ENCODE assay signal across 18 cellular contexts in the genomic region with DNA sequence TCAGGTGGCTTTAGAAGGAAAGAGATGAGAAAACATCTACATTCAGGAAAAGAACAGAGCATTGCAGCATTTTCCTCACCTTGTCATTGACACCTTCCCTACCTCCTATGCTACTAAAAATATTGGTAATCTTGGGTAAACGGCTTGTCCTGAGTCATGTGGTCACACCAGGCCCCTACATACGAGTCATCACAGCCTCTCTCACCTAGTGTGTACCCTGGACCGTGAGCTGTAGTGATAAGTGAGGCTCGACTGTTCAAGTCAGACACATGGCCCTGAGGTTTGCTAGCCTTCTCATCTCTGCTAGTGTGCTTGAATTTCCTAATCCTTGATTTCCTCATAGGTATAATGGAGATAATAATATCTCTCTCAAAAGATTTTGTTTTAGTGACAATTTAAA. TPM values are rescaled to one million over a fixed set of nuclear protein-coding genes. Genes with fewer than 3 reads are reported as not detected.
DNase-seq lines count a peak whose midpoint lies in the region; ATAC-seq, FAIRE-seq and TF ChIP-seq lines count a peak whose summit lies in the region.
"Had no signal": no experiment of that assay in that cellular context is flagged by ENCODE, and none has a peak within 500 bp of the region (broad histone marks: within the 10 kb centered on the region; RNA-seq: fewer than 3 reads in every experiment).

No MANE protein-coding gene starts in this region.

- ATAC-seq in GM21717 (IDR thresholded peaks at IDR 0.05; ENCODE audit: unreplicated experiment) (peak; percentile 16), GM12878 (peak; percentile 43), right cardiac atrium (no peak), aorta (ENCODE audit: low FRiP score) (no peak)
- ATAC-seq in activated naive CD8-positive, alpha-beta T cell treated with anti-CD3 and anti-CD28 coated beads, Interleukin-2, amount 50 U/mL, for 24 hours, result no peak

- TF ChIP-seq RAD21 in GM12878 (IDR thresholded peaks at IDR 0.05; ENCODE audit: insufficient read depth, low read depth, low read length), result no peak

- no peak overlapping the region for H3K4me2 ChIP-seq in GM12878 (ENCODE audit: control insufficient read depth, insufficient read depth)

- no peak overlapping the region for H3K9ac ChIP-seq in GM12878 (ENCODE audit: control insufficient read depth, insufficient read depth, low read length)
- H3K9ac ChIP-seq: parathyroid adenoma had no signal

- no peak for FAIRE-seq in GM12878 (lab: Jason Lieb, UNC)
- FAIRE-seq: islet of Langerhans had no signal

- no peaks in the 10 kb centered on the region for H3K9me3 ChIP-seq in GM12878 (replicated peaks; ENCODE audit: control insufficient read depth, insufficient read depth, low read length)
- H3K9me3 ChIP-seq in right cardiac atrium (ENCODE audit: control insufficient read depth, low read length), result no peaks in the 10 kb centered on the region
- no peaks in the 10 kb centered on the region for H3K9me3 ChIP-seq in aorta (ENCODE audit: control insufficient read depth, low read length)
- H3K9me3 ChIP-seq: testis had no signal

- H3K4me1 ChIP-seq in GM12878 (ENCODE audit: control insufficient read depth, insufficient read depth, low read length), result no peaks in the 10 kb centered on the region; the same call in none of the 2 replicates
- H3K4me1 ChIP-seq in right cardiac atrium (ENCODE audit: control insufficient read depth, insufficient read depth, low read length), result no peaks in the 10 kb centered on the region
- H3K4me1 ChIP-seq in aorta (ENCODE audit: control insufficient read depth in 1 of 2, insufficient read depth in 2 of 2, low read length in 2 of 2), result no peaks in the 10 kb centered on the region
- H3K4me1 ChIP-seq: parathyroid adenoma, testis had no signal

- H3K4me3 ChIP-seq in GM12878 (no peak overlapping the region), right cardiac atrium (ENCODE audit: low read length) (no peak overlapping the region), aorta (ENCODE audit: low read length in 2 of 2) (no peak overlapping the region)

- H4K20me1 ChIP-seq in GM12878 (ENCODE audit: control insufficient read depth, insufficient read depth), result no peaks in the 10 kb centered on the region

- DNase-seq in HK-2 (ENCODE audit: unreplicated experiment) (peak; percentile 14), GM12878 (ENCODE audit: low read depth, low spot score) (no peak), neural crest cell (ENCODE audit: low read depth, low spot score) (no peak), right cardiac atrium (no peak), aorta (no peak)
- no peak for DNase-seq in activated naive CD8-positive, alpha-beta T cell treated with anti-CD3 and anti-CD28 coated beads, Interleukin-2, amount 50 U/mL, for 24 hours
- DNase-seq: C1 segment of cervical spinal cord, cerebellar nuclear complex, DMS79, NCI-H1436, NCI-H446, T-helper 1 cell, testis had no signal

- H3K4me3 Mint-ChIP-seq in neural crest cell, result no peak overlapping the region
- no peak overlapping the region for H3K4me3 Mint-ChIP-seq in activated naive CD8-positive, alpha-beta T cell treated with anti-CD3 and anti-CD28 coated beads, Interleukin-2, amount 50 U/mL, for 24 hours

- H3K9me3 Mint-ChIP-seq in neural crest cell, result no peaks in the 10 kb centered on the region
- H3K9me3 Mint-ChIP-seq in activated naive CD8-positive, alpha-beta T cell treated with anti-CD3 and anti-CD28 coated beads, Interleukin-2, amount 50 U/mL, for 24 hours, result no peaks in the 10 kb centered on the region

- no peak for TF ChIP-seq CTCF in GM12878 (IDR thresholded peaks at IDR 0.05 in 2 of 3, conservative IDR thresholded peaks at IDR 0.05 in 1 of 3; ENCODE audit: control insufficient read depth in 2 of 3, extremely low read depth in 1 of 3, insufficient read depth in 1 of 3, low read depth in 3 of 3, low read length in 3 of 3)
- no peak for TF ChIP-seq CTCF in neural crest cell (conservative IDR thresholded peaks at IDR 0.05)

- POLR2A ChIA-PET in GM12878 (lab: Charles Lee), result interaction anchor here (1.5 kb wide), 1 partner anchor 115 kb away, joined by 3 read pairs; no protein-coding TSS in a partner anchor

- H3K27me3 Mint-ChIP-seq in neural crest cell (ENCODE audit: low read depth), result no peaks in the 10 kb centered on the region
- no peaks in the 10 kb centered on the region for H3K27me3 Mint-ChIP-seq in activated naive CD8-positive, alpha-beta T cell treated with anti-CD3 and anti-CD28 coated beads, Interleukin-2, amount 50 U/mL, for 24 hours

- H3K27ac ChIP-seq in GM12878 (ENCODE audit: control insufficient read depth, insufficient read depth) (no peak overlapping the region), right cardiac atrium (ENCODE audit: low read length) (no peak overlapping the region), aorta (ENCODE audit: low read depth in 1 of 2, low read length in 2 of 2) (no peak overlapping the region)
- H3K27ac ChIP-seq: parathyroid adenoma, testis had no signal

- 16% methylated on average over 4 of the region's 4 CpGs for WGBS in GM12878 (ENCODE audit: insufficient coverage, insufficient replicate concordance, low lambda C conversion rate, missing lambda C conversion rate)
- 53% methylated on average over 4 of the region's 4 CpGs for WGBS in right cardiac atrium
- 58 to 65% methylated on average over 4 of the region's 4 CpGs for WGBS in aorta, 2 donors

- CTCF ChIA-PET in GM12878 (lab: Yijun Ruan, JAX), result interaction anchor here (0.8 to 2.8 kb wide), 9 partner anchors 10 to 391 kb away, joined by 3 to 11 read pairs (median 5); partner anchors contain the start of gene TMEM244

- TF ChIP-seq EP300 in GM12878 (IDR thresholded peaks at IDR 0.05; ENCODE audit: borderline replicate concordance in 1 of 2, control insufficient read depth in 1 of 2, low read depth in 2 of 2, low read length in 2 of 2), result no peak

- BruUV-seq in GM12878 (replicated peaks; lab: Mats Ljungman, UMichigan), result no TSS peak

- H2AFZ ChIP-seq in GM12878 (ENCODE audit: control insufficient read depth, low read depth, low read length), result no peak overlapping the region; the same call in 1 of the 2 replicates
- H2AFZ ChIP-seq: parathyroid adenoma had no signal

- H3K4me1 Mint-ChIP-seq in neural crest cell, result no peaks in the 10 kb centered on the region
- H3K4me1 Mint-ChIP-seq in activated naive CD8-positive, alpha-beta T cell treated with anti-CD3 and anti-CD28 coated beads, Interleukin-2, amount 50 U/mL, for 24 hours, result peaks cover 8% of the 10 kb centered on the region

- RAD21 ChIA-PET in GM12878 (lab: Charles Lee; ENCODE audit: unreplicated experiment), result interaction anchor here (0.8 to 2.4 kb wide), 6 partner anchors 15 to 142 kb away, joined by 3 to 9 read pairs (median 3); no protein-coding TSS in a partner anchor

- intact Hi-C loops in GM12878 (cut with micrococcal nuclease; ENCODE audit: unreplicated experiment) (no loop called here), right cardiac atrium (cut with DNase I) (no loop called here), aorta (cut with DNase I) (loop anchor here in 1 of 2 donors (10.0 kb wide), 1 partner anchor 134 kb away; no protein-coding TSS in a partner anchor)

- no peaks in the 10 kb centered on the region for H3K79me2 ChIP-seq in GM12878 (ENCODE audit: control insufficient read depth, insufficient read depth, low read length)
- H3K79me2 ChIP-seq: parathyroid adenoma had no signal

- SMC1A ChIA-PET in GM12878 (lab: Charles Lee; ENCODE audit: uncharacterized antibody, unreplicated experiment), result interaction anchor here (0.9 to 4.6 kb wide), 8 partner anchors 17 to 391 kb away, joined by 3 to 17 read pairs (median 5); no protein-coding TSS in a partner anchor

- in situ Hi-C loops in GM12878 (cut with MboI), result no loop called here

- no peaks in the 10 kb centered on the region for H3K36me3 Mint-ChIP-seq in neural crest cell (ENCODE audit: low read depth)
- no peaks in the 10 kb centered on the region for H3K36me3 Mint-ChIP-seq in activated naive CD8-positive, alpha-beta T cell treated with anti-CD3 and anti-CD28 coated beads, Interleukin-2, amount 50 U/mL, for 24 hours (ENCODE audit: low read depth)

- peak overlapping the region; percentile 44 for H3K27ac Mint-ChIP-seq in neural crest cell (ENCODE audit: unreplicated experiment)
- H3K27ac Mint-ChIP-seq in activated naive CD8-positive, alpha-beta T cell treated with anti-CD3 and anti-CD28 coated beads, Interleukin-2, amount 50 U/mL, for 24 hours, result no peak overlapping the region

- H3K27me3 ChIP-seq in GM12878 (replicated peaks in 1 of 2; ENCODE audit: control insufficient read depth in 2 of 2, insufficient read depth in 2 of 2, low read length in 1 of 2), result no peaks in the 10 kb centered on the region
- H3K27me3 ChIP-seq in right cardiac atrium (ENCODE audit: control insufficient read depth, insufficient read depth), result no peaks in the 10 kb centered on the region
- no peaks in the 10 kb centered on the region for H3K27me3 ChIP-seq in aorta (ENCODE audit: control insufficient read depth in 1 of 2, insufficient read depth in 2 of 2, low read length in 1 of 2)
- H3K27me3 ChIP-seq: testis had no signal

- H3K36me3 ChIP-seq in GM12878 (ENCODE audit: control insufficient read depth in 2 of 2, insufficient read depth in 2 of 2, low read length in 1 of 2) (no peaks in the 10 kb centered on the region), aorta (ENCODE audit: control insufficient read depth in 1 of 2, insufficient read depth in 2 of 2, low read length in 1 of 2) (no peaks in the 10 kb centered on the region)

- no peak for TF ChIP-seq POLR2A in GM12878 (IDR thresholded peaks at IDR 0.05; ENCODE audit: low read depth, low read length)

TF ChIP-seq in GM12878, 131 proteins besides CTCF, POLR2A, EP300 and RAD21 (continues in another document):
- no peak for TF ChIP-seq TCF3 (IDR thresholded peaks at IDR 0.05; ENCODE audit: borderline replicate concordance, insufficient read depth, low read depth, low read length)
- no peak for TF ChIP-seq PAX5 (IDR thresholded peaks at IDR 0.05; ENCODE audit: borderline replicate concordance, low read depth, low read length)

RNA-seq across cellular contexts. Expression of gene TMEM244, which starts 29.6 kb away (rescaled TPM):
- total RNA-seq in GM12878 (2013; cell fraction: nucleolus; rRNA removed), result not detected in 2 replicates
- total RNA-seq in GM12878 (2014; rRNA removed) (not detected in 2 replicates), GM12878 (2014; rRNA removed; fragmentation: Illumina TruSeq; extraction: Trizol) (not detected in 2 replicates), GM12878 (2021) (not detected in 2 replicates), neural crest cell (not detected in 2 replicates), right cardiac atrium (not detected), aorta (not detected)
- not detected for polyA plus RNA-seq in GM12878 (2011; ENCODE audit: low read depth)
- polyA plus RNA-seq in GM12878 (2011; rRNA removed) (0.14 and 0.23 TPM in 2 replicates), GM12878 (2014; fragmentation: Illumina TruSeq; extraction: Trizol) (not detected in 2 replicates), GM12878 (2014; fragmentation: Nextera tagmentation; extraction: Ambion mirVana) (not detected), GM12878 (2014; rRNA removed) (not detected in 2 replicates), GM12878 (2016; fragmentation: Nextera tagmentation; extraction: Ambion mirVana) (not detected), right cardiac atrium (not detected), aorta (not detected)
- polyA plus RNA-seq in GM12878 (2011; cell fraction: cytosol; rRNA removed), result 0.24 TPM in 1 of 2 replicates, not detected in the other
- not detected in 2 replicates for polyA plus RNA-seq in GM12878 (2011; cell fraction: nucleus; rRNA removed)
- polyA plus RNA-seq in GM12878 (2012), result not detected in 2 replicates
- polyA minus RNA-seq in GM12878 (2011; rRNA and poly(A)+ RNA removed), result not detected in 2 replicates
- polyA minus RNA-seq in GM12878 (2011; cell fraction: cytosol; rRNA and poly(A)+ RNA removed), result not detected in 2 replicates
- not detected in 2 replicates for polyA minus RNA-seq in GM12878 (2011; cell fraction: nucleus; rRNA and poly(A)+ RNA removed)
- total RNA-seq: glomerular endothelial cell, OCI-LY7, testis had no signal

Comparison
In these comparisons a context has a peak if more than half of its experiments do, and no peak if none do; other contexts are left out.
1. ATAC-seq: peak in GM21717 (single experiment) and GM12878 (single experiment); none in activated naive CD8-positive, alpha-beta T cell treated with anti-CD3 and anti-CD28 coated beads, Interleukin-2, amount 50 U/mL, for 24 hours (single experiment), right cardiac atrium (0 of 2) and aorta (single experiment).